Comparison of ENCODE assay signal across 15 cellular contexts in genomic region chr5:553874-554273, GRCh38. TPM values are rescaled to one million over a fixed set of nuclear protein-coding genes. Genes with fewer than 3 reads are reported as not detected.
DNase-seq lines count a peak whose midpoint lies in the region; ATAC-seq and TF ChIP-seq lines count a peak whose summit lies in the region.
"Had no signal": no experiment of that assay in that cellular context is flagged by ENCODE, and none has a peak within 500 bp of the region (broad histone marks: within the 10 kb centered on the region; RNA-seq: fewer than 3 reads in every experiment).

No MANE protein-coding gene starts in this region.

- no peaks in the 10 kb centered on the region for H4K20me1 ChIP-seq in MM.1S (ENCODE audit: insufficient read depth, low read length)
- H4K20me1 ChIP-seq: BLaER1 treated with 17β-estradiol and CSF1 and Interleukin-3, amounts not matched to agents 10 nM and 100 nM had no signal

- H3K36me3 Mint-ChIP-seq in activated CD4-positive, alpha-beta memory T cell treated with anti-CD3 and anti-CD28 coated beads, Interleukin-2, amount 10 ng/mL, durations not matched to agents 7 days and 5 days (ENCODE audit: low read depth), result no peaks in the 10 kb centered on the region

- H2AFZ ChIP-seq in MM.1S (ENCODE audit: low read length), result no peak overlapping the region

- H3K79me2 ChIP-seq in MM.1S (ENCODE audit: low read length), result no peaks in the 10 kb centered on the region

- H3K9me3 ChIP-seq in MM.1S (replicated peaks; ENCODE audit: insufficient read depth, low read length) (no peaks in the 10 kb centered on the region), spleen (peaks cover 0 to 8% (median 0%) of the 10 kb centered on the region in 8 donors)

- H3K9ac ChIP-seq in MM.1S (ENCODE audit: low read length), result no peak overlapping the region
- H3K9ac ChIP-seq: BLaER1 treated with 17β-estradiol and CSF1 and Interleukin-3, amounts not matched to agents 10 nM and 100 nM had no signal

- H3K4me3 ChIP-seq in MM.1S (ENCODE audit: low read length) (no peak overlapping the region), spleen (no peak overlapping the region)
- H3K4me3 ChIP-seq: BLaER1 treated with 17β-estradiol and CSF1 and Interleukin-3, amounts not matched to agents 10 nM and 100 nM; left ventricle myocardium inferior had no signal

- ATAC-seq in GM19035 (IDR thresholded peaks at IDR 0.05; ENCODE audit: unreplicated experiment), result no peak
- ATAC-seq: stimulated activated naive CD8-positive, alpha-beta T cell treated with anti-CD3 and anti-CD28 coated beads, Interleukin-15, amount 100 ng/mL, for 72 hours had no signal

- no peak overlapping the region for H3K4me3 Mint-ChIP-seq in activated CD4-positive, alpha-beta memory T cell treated with anti-CD3 and anti-CD28 coated beads, Interleukin-2, amount 10 ng/mL, durations not matched to agents 7 days and 5 days
- H3K4me3 Mint-ChIP-seq: activated naive CD4-positive, alpha-beta T cell treated with anti-CD3 and anti-CD28 coated beads, Interleukin-2, amount 50 U/mL, for 24 hours; nephron progenitor cell; stimulated activated naive CD8-positive, alpha-beta T cell treated with anti-CD3 and anti-CD28 coated beads, Interleukin-15, amount 100 ng/mL, for 72 hours had no signal

- TF ChIP-seq POLR2A in spleen (IDR thresholded peaks at IDR 0.05), result no peak

- CTCF ChIA-PET in activated CD4-positive, alpha-beta memory T cell treated with anti-CD3 and anti-CD28 coated beads, Interleukin-2, amount 10 ng/mL, durations not matched to agents 7 days and 5 days (lab: Charles Lee), result no interaction called here

- H3K4me1 Mint-ChIP-seq in activated CD4-positive, alpha-beta memory T cell treated with anti-CD3 and anti-CD28 coated beads, Interleukin-2, amount 10 ng/mL, durations not matched to agents 7 days and 5 days, result no peaks in the 10 kb centered on the region
- H3K4me1 Mint-ChIP-seq: activated naive CD4-positive, alpha-beta T cell treated with anti-CD3 and anti-CD28 coated beads, Interleukin-2, amount 50 U/mL, for 24 hours; stimulated activated naive CD8-positive, alpha-beta T cell treated with anti-CD3 and anti-CD28 coated beads, Interleukin-15, amount 100 ng/mL, for 72 hours had no signal

- H3K36me3 ChIP-seq in MM.1S (replicated peaks; ENCODE audit: insufficient read depth, low read length), result no peaks in the 10 kb centered on the region
- no peaks in the 10 kb centered on the region for H3K36me3 ChIP-seq in spleen
- H3K36me3 ChIP-seq: BLaER1 treated with 17β-estradiol and CSF1 and Interleukin-3, amounts not matched to agents 10 nM and 100 nM; left ventricle myocardium inferior had no signal

- no peak overlapping the region for H3K27ac ChIP-seq in MM.1S (ENCODE audit: low read length)
- H3K27ac ChIP-seq in spleen, result no peak overlapping the region
- H3K27ac ChIP-seq: BLaER1 treated with 17β-estradiol and CSF1 and Interleukin-3, amounts not matched to agents 10 nM and 100 nM; left ventricle myocardium inferior had no signal

- H3K4me2 ChIP-seq in MM.1S (ENCODE audit: low read depth, low read length), result no peak overlapping the region
- H3K4me2 ChIP-seq: BLaER1 treated with 17β-estradiol and CSF1 and Interleukin-3, amounts not matched to agents 10 nM and 100 nM had no signal

- POLR2A ChIA-PET in activated CD4-positive, alpha-beta memory T cell treated with anti-CD3 and anti-CD28 coated beads, Interleukin-2, amount 10 ng/mL, durations not matched to agents 7 days and 5 days (lab: Charles Lee), result no interaction called here

- intact Hi-C loops in spleen (cut with DNase I; ENCODE audit: low total_unique reads), result no loop called here

- 53 to 75% (median 68%) methylated on average over 13 of the region's 13 CpGs for WGBS in spleen, 5 donors

- H3K27me3 Mint-ChIP-seq in activated CD4-positive, alpha-beta memory T cell treated with anti-CD3 and anti-CD28 coated beads, Interleukin-2, amount 10 ng/mL, durations not matched to agents 7 days and 5 days, result peaks cover 15% of the 10 kb centered on the region

- peak; percentile 13 for DNase-seq in COLO829 (ENCODE audit: low spot score)
- DNase-seq in HT1080 (ENCODE audit: low read depth), result peak; percentile 45
- peak; percentile 14 for DNase-seq in activated CD4-positive, alpha-beta memory T cell treated with anti-CD3 and anti-CD28 coated beads, Interleukin-2, amount 10 ng/mL, durations not matched to agents 7 days and 5 days
- DNase-seq in mesenteric fat pad (ENCODE audit: low spot score), result peak; percentile 72
- DNase-seq in NK-92 (lab: John Stamatoyannopoulos, UW; ENCODE audit: unreplicated experiment), result no peak
- no peak for DNase-seq in MM.1S
- no peak for DNase-seq in spleen
- DNase-seq: GDM1; left ventricle myocardium inferior; NCI-H2171; nephron progenitor cell; stimulated activated naive CD8-positive, alpha-beta T cell treated with anti-CD3 and anti-CD28 coated beads, Interleukin-15, amount 100 ng/mL, for 72 hours had no signal

- H3F3A ChIP-seq in MM.1S (ENCODE audit: insufficient read depth, low read length), result no peaks in the 10 kb centered on the region

- peaks cover 22% of the 10 kb centered on the region for H3K27me3 ChIP-seq in MM.1S (replicated peaks; ENCODE audit: insufficient read depth, low read length)
- H3K27me3 ChIP-seq in spleen (replicated peaks in 1 of 7), result peaks cover 0 to 59% (median 7%) of the 10 kb centered on the region in 7 donors

- no peaks in the 10 kb centered on the region for H3K4me1 ChIP-seq in MM.1S (ENCODE audit: low read length)
- H3K4me1 ChIP-seq in spleen, result no peaks in the 10 kb centered on the region
- H3K4me1 ChIP-seq: BLaER1 treated with 17β-estradiol and CSF1 and Interleukin-3, amounts not matched to agents 10 nM and 100 nM; left ventricle myocardium inferior had no signal

- H3K9me3 Mint-ChIP-seq in activated CD4-positive, alpha-beta memory T cell treated with anti-CD3 and anti-CD28 coated beads, Interleukin-2, amount 10 ng/mL, durations not matched to agents 7 days and 5 days, result no peaks in the 10 kb centered on the region
- H3K9me3 Mint-ChIP-seq: activated naive CD4-positive, alpha-beta T cell treated with anti-CD3 and anti-CD28 coated beads, Interleukin-2, amount 50 U/mL, for 24 hours; stimulated activated naive CD8-positive, alpha-beta T cell treated with anti-CD3 and anti-CD28 coated beads, Interleukin-15, amount 100 ng/mL, for 72 hours had no signal

- TF ChIP-seq CTCF in MM.1S (IDR thresholded peaks at IDR 0.05; ENCODE audit: low read length) (no peak), spleen (IDR thresholded peaks at IDR 0.05 in 8 of 11, conservative IDR thresholded peaks at IDR 0.05 in 3 of 11) (no peak)

- no peaks in the 10 kb centered on the region for H3K9me2 ChIP-seq in MM.1S (replicated peaks; ENCODE audit: insufficient read depth, low read length)

- no peak overlapping the region for H3K27ac Mint-ChIP-seq in activated CD4-positive, alpha-beta memory T cell treated with anti-CD3 and anti-CD28 coated beads, Interleukin-2, amount 10 ng/mL, durations not matched to agents 7 days and 5 days
- H3K27ac Mint-ChIP-seq: activated naive CD4-positive, alpha-beta T cell treated with anti-CD3 and anti-CD28 coated beads, Interleukin-2, amount 50 U/mL, for 24 hours; nephron progenitor cell; stimulated activated naive CD8-positive, alpha-beta T cell treated with anti-CD3 and anti-CD28 coated beads, Interleukin-15, amount 100 ng/mL, for 72 hours had no signal

RNA-seq across cellular contexts. Expression of gene SLC9A3, which starts 29.6 kb away (rescaled TPM):
- total RNA-seq in HT1080 (2014; rRNA removed; shearing (Covaris generic)), result 5.5 and 7.5 TPM in 2 replicates
- 7.3 and 7.8 TPM in 2 replicates for polyA plus RNA-seq in HT1080 (2015; cell fraction: cytosol; rRNA removed)
- polyA plus RNA-seq in HT1080 (2015; cell fraction: nucleus; rRNA removed), result 5.4 and 5.6 TPM in 2 replicates
- total RNA-seq in activated CD4-positive, alpha-beta memory T cell treated with anti-CD3 and anti-CD28 coated beads, Interleukin-2, amount 10 ng/mL, durations not matched to agents 7 days and 5 days, result 1 to 10 TPM; 1.2 to 1.6 TPM
- total RNA-seq in mesenteric fat pad, result 1.1 TPM
- 1 to 10 TPM; 1.0 to 3.2 (median 1.3) TPM for total RNA-seq in spleen
- 1 to 10 TPM; 1.5 to 1.8 (median 1.5) TPM for polyA plus RNA-seq in spleen

RNA-seq across cellular contexts. Expression of gene CEP72, which starts 58.3 kb away (rescaled TPM):
- total RNA-seq in HT1080 (2014; rRNA removed; shearing (Covaris generic)), result 16.0 and 17.5 TPM in 2 replicates
- 7.7 and 9.1 TPM in 2 replicates for polyA plus RNA-seq in HT1080 (2015; cell fraction: cytosol; rRNA removed)
- 23.5 and 27.3 TPM in 2 replicates for polyA plus RNA-seq in HT1080 (2015; cell fraction: nucleus; rRNA removed)
- total RNA-seq in activated CD4-positive, alpha-beta memory T cell treated with anti-CD3 and anti-CD28 coated beads, Interleukin-2, amount 10 ng/mL, durations not matched to agents 7 days and 5 days, result 10 to 100 TPM; 24.1 to 24.2 TPM
- total RNA-seq in mesenteric fat pad (2.0 TPM), spleen (10 to 100 TPM in 4 of 7 donors, 1 to 10 TPM in 3; 8.5 to 13.1 (median 10.4) TPM)
- 1 to 10 TPM; 2.1 to 4.5 (median 2.9) TPM for polyA plus RNA-seq in spleen

Comparison
In these comparisons a context has a peak if more than half of its experiments do, and no peak if none do; other contexts are left out.
1. DNase-seq: peak in COLO829 (single experiment), HT1080 (single experiment), activated CD4-positive, alpha-beta memory T cell treated with anti-CD3 and anti-CD28 coated beads, Interleukin-2, amount 10 ng/mL, durations not matched to agents 7 days and 5 days (single experiment) and mesenteric fat pad (single experiment); none in NK-92 (single experiment), MM.1S (single experiment) and spleen (single experiment).